ENCODE assay signal across 14 cellular contexts in genomic region chr7:121480058-121480457, GRCh38.
DNase-seq lines count a peak whose midpoint lies in the region; FAIRE-seq and TF ChIP-seq lines count a peak whose summit lies in the region.
"Had no signal": no experiment of that assay in that cellular context is flagged by ENCODE, and none has a peak within 500 bp of the region (broad histone marks: within the 10 kb centered on the region; RNA-seq: fewer than 3 reads in every experiment).

No MANE protein-coding gene starts in this region.

- no peak overlapping the region for H3K9ac ChIP-seq in kidney (ENCODE audit: low read length in 2 of 2)
- H3K9ac ChIP-seq: parathyroid adenoma had no signal

- H3K27ac ChIP-seq in breast epithelium (no peak overlapping the region), left ventricle myocardium inferior (replicated peaks) (no peak overlapping the region), kidney (ENCODE audit: low read depth in 2 of 2, low read length in 2 of 2) (no peak overlapping the region), ascending aorta (no peak overlapping the region)
- H3K27ac ChIP-seq: heart right ventricle, parathyroid adenoma had no signal

- no peaks in the 10 kb centered on the region for H3K27me3 ChIP-seq in breast epithelium
- no peaks in the 10 kb centered on the region for H3K27me3 ChIP-seq in left ventricle myocardium inferior (ENCODE audit: low read depth)
- no peaks in the 10 kb centered on the region for H3K27me3 ChIP-seq in ascending aorta
- H3K27me3 ChIP-seq: heart right ventricle, tibial nerve had no signal

- no peaks in the 10 kb centered on the region for H3K9me3 Mint-ChIP-seq in MCF 10A (ENCODE audit: unreplicated experiment)
- H3K9me3 Mint-ChIP-seq: activated CD4-positive, alpha-beta memory T cell treated with anti-CD3 and anti-CD28 coated beads for 36 hours; activated T-helper 2 cell treated with anti-CD3 and anti-CD28 coated beads, Interferon-gamma antibody, Interleukin-2, Interleukin-4, amounts not matched to agents 10 μg/mL and 5 μg/mL and 100 μg/mL, durations not matched to agents 14 hours and 24 hours and 36 hours had no signal

- H3K27ac Mint-ChIP-seq in MCF 10A (ENCODE audit: low read depth, unreplicated experiment): no peak overlapping the region
- H3K27ac Mint-ChIP-seq: activated CD4-positive, alpha-beta memory T cell treated with anti-CD3 and anti-CD28 coated beads for 36 hours; activated T-helper 2 cell treated with anti-CD3 and anti-CD28 coated beads, Interferon-gamma antibody, Interleukin-2, Interleukin-4, amounts not matched to agents 10 μg/mL and 5 μg/mL and 100 μg/mL, durations not matched to agents 14 hours and 24 hours and 36 hours had no signal

- DNase-seq in MCF 10A (ENCODE audit: unreplicated experiment) (peak; percentile 5), breast epithelium (ENCODE audit: low spot score in 2 of 2) (no peak), SKM-1 treated with dmso at 0.1 percent for 144 hours (lab: John Stamatoyannopoulos, UW; ENCODE audit: unreplicated experiment) (peak; percentile 6), islet precursor cell (peak; percentile 71), left ventricle myocardium inferior (no peak), kidney (no peak), ascending aorta (ENCODE audit: low spot score in 2 of 2) (no peak)
- DNase-seq in activated effector memory CD4-positive, alpha-beta T cell treated with anti-CD3 and anti-CD28 coated beads, Interleukin-2, amount 50 U/mL, for 16 hours: no peak
- DNase-seq: activated CD4-positive, alpha-beta memory T cell treated with anti-CD3 and anti-CD28 coated beads for 36 hours; heart right ventricle had no signal

- no peak overlapping the region for H3K4me3 Mint-ChIP-seq in MCF 10A (ENCODE audit: unreplicated experiment)
- H3K4me3 Mint-ChIP-seq: activated CD4-positive, alpha-beta memory T cell treated with anti-CD3 and anti-CD28 coated beads for 36 hours had no signal

- H3K4me1 Mint-ChIP-seq in MCF 10A (ENCODE audit: insufficient read depth, unreplicated experiment): peaks cover 12% of the 10 kb centered on the region

- no peaks in the 10 kb centered on the region for H3K4me1 ChIP-seq in breast epithelium
- H3K4me1 ChIP-seq in left ventricle myocardium inferior: no peaks in the 10 kb centered on the region
- H3K4me1 ChIP-seq in kidney (ENCODE audit: control insufficient read depth in 1 of 2, insufficient read depth in 1 of 2, low read depth in 1 of 2, low read length in 2 of 2): no peaks in the 10 kb centered on the region
- no peaks in the 10 kb centered on the region for H3K4me1 ChIP-seq in ascending aorta
- H3K4me1 ChIP-seq: parathyroid adenoma had no signal

- POLR2A ChIA-PET in MCF 10A (lab: Yijun Ruan, JAX): no interaction called here

- no peak for FAIRE-seq in kidney (lab: Jason Lieb, UNC)

- H3K36me3 ChIP-seq in breast epithelium (no peaks in the 10 kb centered on the region), left ventricle myocardium inferior (no peaks in the 10 kb centered on the region), kidney (ENCODE audit: control insufficient read depth in 1 of 2, insufficient read depth in 2 of 2, low read length in 2 of 2) (no peaks in the 10 kb centered on the region), ascending aorta (no peaks in the 10 kb centered on the region)
- H3K36me3 ChIP-seq: heart right ventricle, tibial nerve had no signal

- BruUV-seq in MCF 10A (replicated peaks; lab: Mats Ljungman, UMichigan): no TSS peak

- CTCF ChIA-PET in MCF 10A (lab: Yijun Ruan, JAX): interaction anchor here (0.7 kb wide), 2 partner anchors 68 to 112 kb away, joined by 3 read pairs; no protein-coding TSS in a partner anchor

- intact Hi-C loops in MCF 10A (cut with micrococcal nuclease) (no loop called here), breast epithelium (cut with DNase I; ENCODE audit: low total_unique reads) (no loop called here), left ventricle myocardium inferior (cut with micrococcal nuclease) (no loop called here), kidney (cut with DNase I) (no loop called here), ascending aorta (cut with DNase I) (no loop called here)

- H3K9me3 ChIP-seq in breast epithelium: no peaks in the 10 kb centered on the region
- H3K9me3 ChIP-seq in left ventricle myocardium inferior (replicated peaks): no peaks in the 10 kb centered on the region
- no peaks in the 10 kb centered on the region for H3K9me3 ChIP-seq in kidney (ENCODE audit: control insufficient read depth in 1 of 2, low read length in 2 of 2)
- H3K9me3 ChIP-seq in ascending aorta: no peaks in the 10 kb centered on the region
- H3K9me3 ChIP-seq: tibial nerve had no signal

- no peaks in the 10 kb centered on the region for H3K36me3 Mint-ChIP-seq in MCF 10A (ENCODE audit: insufficient read depth, unreplicated experiment)
- H3K36me3 Mint-ChIP-seq: activated CD4-positive, alpha-beta memory T cell treated with anti-CD3 and anti-CD28 coated beads for 36 hours had no signal

- H3K4me3 ChIP-seq in breast epithelium (no peak overlapping the region), left ventricle myocardium inferior (no peak overlapping the region), kidney (ENCODE audit: low read length in 2 of 2) (no peak overlapping the region), ascending aorta (no peak overlapping the region)
- H3K4me3 ChIP-seq: heart right ventricle, lung, tibial nerve had no signal

- no peaks in the 10 kb centered on the region for H3K27me3 Mint-ChIP-seq in MCF 10A (ENCODE audit: insufficient read depth, unreplicated experiment)
- H3K27me3 Mint-ChIP-seq: activated CD4-positive, alpha-beta memory T cell treated with anti-CD3 and anti-CD28 coated beads for 36 hours had no signal

- TF ChIP-seq POLR2A in breast epithelium (IDR thresholded peaks at IDR 0.05): no peak

- TF ChIP-seq CTCF in MCF 10A (IDR thresholded peaks at IDR 0.05; ENCODE audit: unreplicated experiment): no peak
- TF ChIP-seq CTCF in breast epithelium (IDR thresholded peaks at IDR 0.05): no peak
- no peak for TF ChIP-seq CTCF in left ventricle myocardium inferior (IDR thresholded peaks at IDR 0.05; ENCODE audit: borderline replicate concordance)
- TF ChIP-seq CTCF in kidney (IDR thresholded peaks at IDR 0.05; ENCODE audit: borderline replicate concordance, extremely low read depth, insufficient read depth): no peak
- TF ChIP-seq CTCF in ascending aorta (IDR thresholded peaks at IDR 0.05): no peak

Comparison
In these comparisons a context has a peak if more than half of its experiments do, and no peak if none do; other contexts are left out.
1. DNase-seq: peak in MCF 10A (single experiment), SKM-1 treated with dmso at 0.1 percent for 144 hours (single experiment) and islet precursor cell (single experiment); none in breast epithelium (0 of 2), left ventricle myocardium inferior (single experiment), kidney (single experiment), ascending aorta (0 of 2) and activated effector memory CD4-positive, alpha-beta T cell treated with anti-CD3 and anti-CD28 coated beads, Interleukin-2, amount 50 U/mL, for 16 hours (single experiment).